ENCODE assay signal across 2 cellular contexts in the genomic region with DNA sequence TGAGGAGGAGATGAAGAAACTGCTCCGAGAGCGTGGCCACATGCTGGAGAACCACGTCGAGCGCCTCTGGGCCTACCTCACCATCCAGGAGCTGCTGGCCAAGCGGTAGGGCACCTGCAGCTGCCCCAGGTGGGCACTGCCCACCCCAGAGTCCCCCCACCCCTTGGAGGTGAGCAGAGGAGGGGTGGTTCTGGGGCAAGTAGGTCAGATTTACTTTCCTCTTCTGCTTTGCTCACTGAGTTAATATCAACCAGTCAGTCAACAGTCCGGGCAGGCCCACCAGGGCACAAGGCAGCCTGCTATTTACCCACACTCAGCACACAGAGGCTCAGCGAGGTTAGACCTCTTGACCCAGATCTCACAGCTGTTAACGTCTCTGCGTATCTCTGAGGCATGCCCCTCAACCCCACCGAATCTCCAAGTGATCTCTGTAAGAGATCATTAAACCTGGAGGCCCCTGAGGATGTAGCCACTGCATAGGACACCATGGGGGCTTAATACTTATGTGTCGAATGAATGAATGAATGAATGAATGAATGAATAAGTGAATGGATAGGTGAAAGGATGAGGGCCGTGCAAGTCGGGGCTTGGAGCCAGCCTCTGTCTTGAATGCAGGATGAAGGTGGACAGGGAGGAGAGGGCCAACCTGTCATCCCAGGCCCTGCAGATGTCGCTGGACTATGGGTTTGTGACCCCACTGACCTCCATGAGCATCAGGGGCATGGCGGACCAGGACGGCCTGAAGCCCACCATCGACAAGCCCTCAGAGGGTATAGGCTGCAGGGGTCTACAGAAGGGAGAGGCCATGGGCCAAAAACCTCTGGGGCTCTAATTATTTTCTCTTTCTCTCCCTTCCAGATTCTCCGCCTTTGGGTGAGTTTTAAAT.
TF ChIP-seq lines count a peak whose summit lies in the region.

No MANE protein-coding gene starts in this region.

TF ChIP-seq in K562, 482 proteins besides CTCF, POLR2A, EP300 and RAD21:
- peak; percentile 49; the same call in 1 of the 2 replicates for TF ChIP-seq ZNF24 (IDR thresholded peaks at IDR 0.05)
- TF ChIP-seq MECOM (CRISPR knock-in tag; IDR thresholded peaks at IDR 0.05): no peak

TF ChIP-seq in liver, 16 proteins besides CTCF, POLR2A, EP300 and RAD21:
- TF ChIP-seq TAF1 (conservative IDR thresholded peaks at IDR 0.05): no peak
- peak; percentile 24 to 83 for TF ChIP-seq RXRA (IDR thresholded peaks at IDR 0.05)
- TF ChIP-seq, protein P1, sequence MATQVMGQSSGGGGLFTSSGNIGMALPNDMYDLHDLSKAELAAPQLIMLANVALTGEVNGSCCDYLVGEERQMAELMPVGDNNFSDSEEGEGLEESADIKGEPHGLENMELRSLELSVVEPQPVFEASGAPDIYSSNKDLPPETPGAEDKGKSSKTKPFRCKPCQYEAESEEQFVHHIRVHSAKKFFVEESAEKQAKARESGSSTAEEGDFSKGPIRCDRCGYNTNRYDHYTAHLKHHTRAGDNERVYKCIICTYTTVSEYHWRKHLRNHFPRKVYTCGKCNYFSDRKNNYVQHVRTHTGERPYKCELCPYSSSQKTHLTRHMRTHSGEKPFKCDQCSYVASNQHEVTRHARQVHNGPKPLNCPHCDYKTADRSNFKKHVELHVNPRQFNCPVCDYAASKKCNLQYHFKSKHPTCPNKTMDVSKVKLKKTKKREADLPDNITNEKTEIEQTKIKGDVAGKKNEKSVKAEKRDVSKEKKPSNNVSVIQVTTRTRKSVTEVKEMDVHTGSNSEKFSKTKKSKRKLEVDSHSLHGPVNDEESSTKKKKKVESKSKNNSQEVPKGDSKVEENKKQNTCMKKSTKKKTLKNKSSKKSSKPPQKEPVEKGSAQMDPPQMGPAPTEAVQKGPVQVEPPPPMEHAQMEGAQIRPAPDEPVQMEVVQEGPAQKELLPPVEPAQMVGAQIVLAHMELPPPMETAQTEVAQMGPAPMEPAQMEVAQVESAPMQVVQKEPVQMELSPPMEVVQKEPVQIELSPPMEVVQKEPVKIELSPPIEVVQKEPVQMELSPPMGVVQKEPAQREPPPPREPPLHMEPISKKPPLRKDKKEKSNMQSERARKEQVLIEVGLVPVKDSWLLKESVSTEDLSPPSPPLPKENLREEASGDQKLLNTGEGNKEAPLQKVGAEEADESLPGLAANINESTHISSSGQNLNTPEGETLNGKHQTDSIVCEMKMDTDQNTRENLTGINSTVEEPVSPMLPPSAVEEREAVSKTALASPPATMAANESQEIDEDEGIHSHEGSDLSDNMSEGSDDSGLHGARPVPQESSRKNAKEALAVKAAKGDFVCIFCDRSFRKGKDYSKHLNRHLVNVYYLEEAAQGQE (IDR thresholded peaks at IDR 0.05): peak; percentile 39
- TF ChIP-seq EGR1 (IDR thresholded peaks at IDR 0.05; ENCODE audit: low read depth in 2 of 2): no peak
- TF ChIP-seq FOXA1 (IDR thresholded peaks at IDR 0.05): peak; percentile 73
- TF ChIP-seq NR2F2 (IDR thresholded peaks at IDR 0.05): no peak
- TF ChIP-seq, protein P2, sequence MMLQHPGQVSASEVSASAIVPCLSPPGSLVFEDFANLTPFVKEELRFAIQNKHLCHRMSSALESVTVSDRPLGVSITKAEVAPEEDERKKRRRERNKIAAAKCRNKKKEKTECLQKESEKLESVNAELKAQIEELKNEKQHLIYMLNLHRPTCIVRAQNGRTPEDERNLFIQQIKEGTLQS (IDR thresholded peaks at IDR 0.05): no peak
- peak; percentile 36 for TF ChIP-seq MAX (IDR thresholded peaks at IDR 0.05)
- no peak for TF ChIP-seq JUND (IDR thresholded peaks at IDR 0.05)
- peak; percentile 74 for TF ChIP-seq FOXA2 (IDR thresholded peaks at IDR 0.05)
- no peak for TF ChIP-seq SP1 (IDR thresholded peaks at IDR 0.05)
- no peak for TF ChIP-seq GABPA (IDR thresholded peaks at IDR 0.05 in 1 of 2, conservative IDR thresholded peaks at IDR 0.05 in 1 of 2)
- TF ChIP-seq HNF4A (conservative IDR thresholded peaks at IDR 0.05): peak; percentile 12 to 67
- TF ChIP-seq ZBTB33 (IDR thresholded peaks at IDR 0.05): no peak
